In the genomic region with DNA sequence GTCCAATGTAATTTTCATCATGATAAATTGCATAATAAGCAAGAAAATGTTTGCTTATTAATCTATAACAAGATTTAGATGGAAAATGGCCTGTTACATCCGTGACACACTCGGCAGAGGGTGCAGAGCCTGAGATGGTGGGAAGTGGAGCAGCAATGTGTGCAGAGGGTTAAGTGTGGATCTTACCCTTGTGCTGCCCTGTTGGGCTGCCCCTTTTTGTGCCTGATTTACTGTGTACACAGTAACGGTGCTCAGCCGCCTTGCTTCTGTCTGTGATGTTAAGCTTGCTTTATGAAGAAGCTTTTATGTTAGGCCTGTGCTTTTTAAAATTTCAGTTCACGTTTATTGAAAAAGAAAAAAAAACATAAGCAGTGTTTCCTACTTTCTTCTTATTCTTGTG, we compare ENCODE assay signal across 8 cellular contexts.
"Had no signal": no experiment of that assay in that cellular context is flagged by ENCODE, and none has a peak within 500 bp of the region (broad histone marks: within the 10 kb centered on the region; RNA-seq: fewer than 3 reads in every experiment).

No MANE protein-coding gene starts in this region.

- DNase-seq: GM23248, GOT3, H7, HFFc6, KBM-7 had no signal

- H3K36me3 ChIP-seq: HAP-1 had no signal

- H3K9ac ChIP-seq: GM23248 had no signal

- H3K9me3 ChIP-seq: HAP-1 had no signal

- H3K4me3 ChIP-seq: GM23248, HAP-1 had no signal

- FAIRE-seq: HTR-8/SVneo had no signal

- H3K27ac ChIP-seq: GM23248 had no signal

- ATAC-seq: HCT116 had no signal

- H2AFZ ChIP-seq: GM23248 had no signal

- H3K4me1 ChIP-seq: HAP-1 had no signal
